Comparison of ENCODE assay signal across 12 cellular contexts in the genomic region with DNA sequence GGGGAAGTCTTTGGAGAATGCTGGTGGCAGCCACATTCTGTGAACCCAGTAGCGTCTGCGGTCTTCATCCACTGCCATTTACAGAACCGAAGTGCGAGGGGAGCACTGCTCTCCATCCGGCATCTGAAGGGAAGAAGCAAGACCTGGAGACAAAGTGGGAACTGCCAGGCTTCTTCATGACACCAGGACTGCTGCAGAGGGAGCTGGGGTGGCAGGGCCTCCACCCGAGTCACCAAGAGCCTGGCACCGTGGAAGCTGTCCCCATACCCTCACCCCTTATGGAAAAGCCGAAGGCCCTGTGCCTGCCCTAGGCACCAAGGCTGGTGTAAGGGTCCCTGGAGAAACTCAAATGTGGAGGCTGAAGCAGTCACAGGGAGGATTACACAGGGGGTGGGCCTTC.
"Had no signal": no experiment of that assay in that cellular context is flagged by ENCODE, and none has a peak within 500 bp of the region (broad histone marks: within the 10 kb centered on the region; RNA-seq: fewer than 3 reads in every experiment).

No MANE protein-coding gene starts in this region.

- H3K27ac ChIP-seq: cardiac muscle cell, epithelial cell of prostate, gastrocnemius medialis, left lung, pancreas had no signal

- H3K9me3 ChIP-seq: gastrocnemius medialis, left lung, pancreas, tibial nerve had no signal

- H3K4me3 ChIP-seq: cardiac muscle cell, left lung had no signal

- H3K27ac Mint-ChIP-seq: activated CD4-positive, alpha-beta memory T cell treated with anti-CD3 and anti-CD28 coated beads, Interleukin-2, amount 10 ng/mL, durations not matched to agents 7 days and 5 days; memory B cell had no signal

- H3K4me3 Mint-ChIP-seq: activated CD4-positive, alpha-beta memory T cell treated with anti-CD3 and anti-CD28 coated beads, Interleukin-2, amount 10 ng/mL, durations not matched to agents 7 days and 5 days; neural crest cell had no signal

- H3K9me3 Mint-ChIP-seq: activated CD4-positive, alpha-beta memory T cell treated with anti-CD3 and anti-CD28 coated beads, Interleukin-2, amount 10 ng/mL, durations not matched to agents 7 days and 5 days; memory B cell; neural crest cell had no signal

- DNase-seq: activated CD4-positive, alpha-beta memory T cell treated with anti-CD3 and anti-CD28 coated beads, Interleukin-2, amount 10 ng/mL, durations not matched to agents 7 days and 5 days; activated CD4-positive, alpha-beta T cell treated with anti-CD3 and anti-CD28 coated beads for 1 hour; effector CD8-positive, alpha-beta T cell; gastrocnemius medialis; islet precursor cell had no signal

- H3K36me3 ChIP-seq: cardiac muscle cell, gastrocnemius medialis, left lung, pancreas, tibial nerve had no signal

- H3K27me3 ChIP-seq: pancreas had no signal

- H3K36me3 Mint-ChIP-seq: memory B cell had no signal
